ENCODE assay signal across 9 cellular contexts in genomic region chr11:27296406-27296994, GRCh38.
A peak's percentile ranks its signal among the peaks of the same experiment; 100 is the strongest.
DNase-seq lines count a peak whose midpoint lies in the region; ATAC-seq and TF ChIP-seq lines count a peak whose summit lies in the region.
"Had no signal": no experiment of that assay in that cellular context is flagged by ENCODE, and none has a peak within 500 bp of the region (broad histone marks: within the 10 kb centered on the region; RNA-seq: fewer than 3 reads in every experiment).

No MANE protein-coding gene starts in this region.

- H3F3A ChIP-seq in PC-9 (ENCODE audit: insufficient read depth, low read depth) = no peaks in the 10 kb centered on the region

- H3K4me3 Mint-ChIP-seq in activated T-helper 2 cell treated with anti-CD3 and anti-CD28 coated beads, Interferon-gamma antibody, Interleukin-2, Interleukin-4, amounts not matched to agents 10 μg/mL and 5 μg/mL and 100 μg/mL, durations not matched to agents 14 hours and 24 hours and 36 hours (ENCODE audit: low read depth) = no peak overlapping the region

- H3K4me2 ChIP-seq in PC-9 (no peak overlapping the region), parathyroid adenoma (ENCODE audit: low read length) (no peak overlapping the region)

- peaks cover 5% of the 10 kb centered on the region for H3K9me3 ChIP-seq in PC-9 (ENCODE audit: insufficient read depth, low read depth)
- no peaks in the 10 kb centered on the region for H3K9me3 ChIP-seq in parathyroid adenoma (ENCODE audit: control insufficient read depth, low read length)
- H3K9me3 ChIP-seq: neutrophil had no signal

- no TSS peak for BruUV-seq in PC-9 (replicated peaks; lab: Mats Ljungman, UMichigan)

- no peaks in the 10 kb centered on the region for H3K36me3 ChIP-seq in PC-9 (ENCODE audit: low read depth)
- H3K36me3 ChIP-seq in parathyroid adenoma (ENCODE audit: control insufficient read depth, insufficient read depth, low read length) = no peaks in the 10 kb centered on the region
- H3K36me3 ChIP-seq: neutrophil had no signal

- H4K20me1 ChIP-seq in PC-9 (ENCODE audit: insufficient read depth) = no peaks in the 10 kb centered on the region

- H3K27ac ChIP-seq in PC-9 (no peak overlapping the region), parathyroid adenoma (no peak overlapping the region)
- H3K27ac ChIP-seq: neutrophil had no signal

- H3K27ac Mint-ChIP-seq in activated T-helper 2 cell treated with anti-CD3 and anti-CD28 coated beads, Interferon-gamma antibody, Interleukin-2, Interleukin-4, amounts not matched to agents 10 μg/mL and 5 μg/mL and 100 μg/mL, durations not matched to agents 14 hours and 24 hours and 36 hours = no peak overlapping the region

- H3K27me3 ChIP-seq in PC-9 (ENCODE audit: insufficient read depth, low read depth) (no peaks in the 10 kb centered on the region), parathyroid adenoma (ENCODE audit: control insufficient read depth, insufficient read depth, low read length) (no peaks in the 10 kb centered on the region)
- H3K27me3 ChIP-seq: neutrophil had no signal

- peaks cover 5% of the 10 kb centered on the region for H3K9me3 Mint-ChIP-seq in activated T-helper 2 cell treated with anti-CD3 and anti-CD28 coated beads, Interferon-gamma antibody, Interleukin-2, Interleukin-4, amounts not matched to agents 10 μg/mL and 5 μg/mL and 100 μg/mL, durations not matched to agents 14 hours and 24 hours and 36 hours

- peak; percentile 77 for DNase-seq in DMS53 (lab: John Stamatoyannopoulos, UW)
- peak; percentile 45 for DNase-seq in HuH-7.5 (ENCODE audit: low spot score)
- DNase-seq in PC-9 = peak in 1 of 2 experiments; percentile 4
- DNase-seq in epithelial cell of proximal tubule (ENCODE audit: low read depth) = no peak
- no peak for DNase-seq in activated T-helper 2 cell treated with anti-CD3 and anti-CD28 coated beads, Interferon-gamma antibody, Interleukin-2, Interleukin-4, amounts not matched to agents 10 μg/mL and 5 μg/mL and 100 μg/mL, durations not matched to agents 14 hours and 24 hours and 36 hours (ENCODE audit: low spot score)
- no peak for DNase-seq in posterior vena cava (ENCODE audit: low spot score)

- peaks cover 22% of the 10 kb centered on the region for H3K27me3 Mint-ChIP-seq in activated T-helper 2 cell treated with anti-CD3 and anti-CD28 coated beads, Interferon-gamma antibody, Interleukin-2, Interleukin-4, amounts not matched to agents 10 μg/mL and 5 μg/mL and 100 μg/mL, durations not matched to agents 14 hours and 24 hours and 36 hours (ENCODE audit: low read depth)

- TF ChIP-seq CTCF in PC-9 (conservative IDR thresholded peaks at IDR 0.05) = peak; percentile 74
- TF ChIP-seq CTCF in epithelial cell of proximal tubule (conservative IDR thresholded peaks at IDR 0.05; ENCODE audit: low read depth, low read length) = peak; percentile 88
- TF ChIP-seq CTCF in parathyroid adenoma (IDR thresholded peaks at IDR 0.05) = peak; percentile 32

- peaks cover 5% of the 10 kb centered on the region for H3K4me1 Mint-ChIP-seq in activated T-helper 2 cell treated with anti-CD3 and anti-CD28 coated beads, Interferon-gamma antibody, Interleukin-2, Interleukin-4, amounts not matched to agents 10 μg/mL and 5 μg/mL and 100 μg/mL, durations not matched to agents 14 hours and 24 hours and 36 hours (ENCODE audit: low read depth)

- ATAC-seq in GM21381 (IDR thresholded peaks at IDR 0.05; ENCODE audit: unreplicated experiment) = peak; percentile 75

- POLR2A ChIA-PET in PC-9 (lab: Charles Lee; ENCODE audit: unreplicated experiment) = interaction anchor here (0.5 to 0.6 kb wide), 2 partner anchors 62 to 187 kb away, joined by 3 to 6 read pairs; no protein-coding TSS in a partner anchor

- H2AFZ ChIP-seq in PC-9 = no peak overlapping the region
- no peak overlapping the region for H2AFZ ChIP-seq in parathyroid adenoma

- H3K4me1 ChIP-seq in PC-9 (replicated peaks; ENCODE audit: insufficient read depth) (no peaks in the 10 kb centered on the region), parathyroid adenoma (no peaks in the 10 kb centered on the region)

- H3K9ac ChIP-seq in parathyroid adenoma = no peak overlapping the region

- H3K36me3 Mint-ChIP-seq in activated T-helper 2 cell treated with anti-CD3 and anti-CD28 coated beads, Interferon-gamma antibody, Interleukin-2, Interleukin-4, amounts not matched to agents 10 μg/mL and 5 μg/mL and 100 μg/mL, durations not matched to agents 14 hours and 24 hours and 36 hours (ENCODE audit: low read depth) = no peaks in the 10 kb centered on the region

- H3K4me3 ChIP-seq in PC-9 = no peak overlapping the region
- H3K4me3 ChIP-seq in epithelial cell of proximal tubule (ENCODE audit: low read depth, low read length) = no peak overlapping the region
- no peak overlapping the region for H3K4me3 ChIP-seq in parathyroid adenoma (ENCODE audit: low read depth, low read length)

- H3K9me2 ChIP-seq in PC-9 (ENCODE audit: insufficient read depth) = no peaks in the 10 kb centered on the region

- H3K79me2 ChIP-seq in PC-9 (ENCODE audit: low read depth) = no peaks in the 10 kb centered on the region
- no peaks in the 10 kb centered on the region for H3K79me2 ChIP-seq in parathyroid adenoma

- intact Hi-C loops in PC-9 (cut with micrococcal nuclease; ENCODE audit: unreplicated experiment) = loop anchor here (1.0 to 5.0 kb wide), 3 partner anchors 112 to 190 kb away; no protein-coding TSS in a partner anchor
- intact Hi-C loops in activated T-helper 2 cell treated with anti-CD3 and anti-CD28 coated beads, Interferon-gamma antibody, Interleukin-2, Interleukin-4, amounts not matched to agents 10 μg/mL and 5 μg/mL and 100 μg/mL, durations not matched to agents 14 hours and 24 hours and 36 hours (cut with micrococcal nuclease) = loop anchor here (5.0 to 10.0 kb wide), 2 partner anchors 112 to 191 kb away; no protein-coding TSS in a partner anchor
- intact Hi-C loops in posterior vena cava (cut with DNase I) = loop anchor here in 1 of 2 donors (10.0 kb wide), 1 partner anchor 112 kb away; no protein-coding TSS in a partner anchor

- CTCF ChIA-PET in PC-9 (lab: Charles Lee) = interaction anchor here (0.6 to 1.4 kb wide), 9 partner anchors 12 to 1440 kb away, joined by 3 to 13 read pairs (median 3); no protein-coding TSS in a partner anchor

Comparison
In these comparisons a context has a peak if more than half of its experiments do, and no peak if none do; other contexts are left out.
1. DNase-seq: peak in DMS53 (single experiment) and HuH-7.5 (single experiment); none in epithelial cell of proximal tubule (single experiment), activated T-helper 2 cell treated with anti-CD3 and anti-CD28 coated beads, Interferon-gamma antibody, Interleukin-2, Interleukin-4, amounts not matched to agents 10 μg/mL and 5 μg/mL and 100 μg/mL, durations not matched to agents 14 hours and 24 hours and 36 hours (single experiment) and posterior vena cava (single experiment).
2. CTCF ChIP-seq: peak in every context shown above with its lines; median percentile 88 in epithelial cell of proximal tubule; 74 in PC-9; 32 in parathyroid adenoma.